In the genomic region with DNA sequence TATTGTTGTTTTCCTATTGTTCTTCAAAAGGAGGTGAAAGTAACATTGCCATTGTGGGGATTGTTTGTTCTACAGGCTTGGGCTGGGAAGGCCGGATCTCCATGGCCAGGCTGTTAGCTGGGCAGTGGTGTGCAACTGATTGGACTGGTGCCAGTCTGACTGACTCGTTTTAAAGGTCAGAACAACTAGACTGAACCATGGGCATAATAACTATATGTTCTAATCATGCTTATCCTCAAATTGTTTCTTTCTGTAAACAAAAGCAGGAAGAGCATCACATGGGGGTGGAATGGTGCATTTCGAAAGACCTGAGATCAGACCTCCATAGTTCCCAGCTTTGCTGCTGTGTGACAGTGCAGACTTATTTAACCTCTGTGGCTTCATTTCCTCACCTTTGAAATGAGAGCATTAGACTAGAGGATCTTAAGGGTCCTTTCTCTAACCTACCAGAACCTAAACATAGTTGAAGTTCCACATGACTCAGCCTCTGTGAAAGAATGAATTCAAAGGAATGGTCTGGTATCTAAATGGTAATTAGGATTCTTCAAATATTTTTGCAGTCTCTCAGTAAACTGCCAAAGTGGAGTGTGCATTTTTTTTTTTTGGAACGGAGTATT, we compare ENCODE assay signal across 10 cellular contexts.
DNase-seq lines count a peak whose midpoint lies in the region; ATAC-seq and TF ChIP-seq lines count a peak whose summit lies in the region.
"Had no signal": no experiment of that assay in that cellular context is flagged by ENCODE, and none has a peak within 500 bp of the region (broad histone marks: within the 10 kb centered on the region; RNA-seq: fewer than 3 reads in every experiment).

No MANE protein-coding gene starts in this region.

- no peak overlapping the region for H3K4me3 ChIP-seq in RWPE2 (ENCODE audit: severe bottlenecking)
- H3K4me3 ChIP-seq in foreskin fibroblast (ENCODE audit: low read depth in 1 of 2, low read length in 2 of 2), result no peak overlapping the region
- H3K4me3 ChIP-seq in skeletal muscle cell (ENCODE audit: low read depth, low read length), result no peak overlapping the region
- H3K4me3 ChIP-seq: testis had no signal

- peak; percentile 4 for DNase-seq in NCI-H1092 treated with DMSO at 0.1 percent for 48 hours (lab: John Stamatoyannopoulos, UW)
- no peak for DNase-seq in NCI-H1092 (lab: John Stamatoyannopoulos, UW)
- no peak for DNase-seq in RWPE2 (ENCODE audit: low spot score)
- DNase-seq in foreskin fibroblast, result peak; percentile 86 to 89
- peak; percentile 82 for DNase-seq in skeletal muscle cell (ENCODE audit: low read depth)
- no peak for DNase-seq in stimulated activated CD4-positive, alpha-beta T cell treated with anti-CD3 and anti-CD28 coated beads, Interleukin-4, amount 100 ng/mL, for 4 hours
- DNase-seq: posterior cingulate gyrus, testis had no signal

- H3K4me1 ChIP-seq in RWPE2 (ENCODE audit: insufficient read depth, poor library complexity, severe bottlenecking), result peaks cover 26% of the 10 kb centered on the region

- ATAC-seq in RWPE2 (ENCODE audit: low read depth), result peak; percentile 88
- no peak for ATAC-seq in GM21367 (IDR thresholded peaks at IDR 0.05; ENCODE audit: unreplicated experiment)
- no peak for ATAC-seq in GM19397 (IDR thresholded peaks at IDR 0.05; ENCODE audit: unreplicated experiment)

- no peaks in the 10 kb centered on the region for H3K36me3 ChIP-seq in RWPE2 (ENCODE audit: low read depth)

- TF ChIP-seq CTCF in RWPE2 (IDR thresholded peaks at IDR 0.05; ENCODE audit: poor library complexity, severe bottlenecking) (no peak), foreskin fibroblast (IDR thresholded peaks at IDR 0.05; ENCODE audit: low read depth, low read length) (no peak)

- H3K9me3 ChIP-seq in RWPE2 (ENCODE audit: severe bottlenecking), result no peaks in the 10 kb centered on the region
- H3K9me3 ChIP-seq: testis had no signal

- H3K27ac ChIP-seq in RWPE2 (ENCODE audit: poor library complexity, severe bottlenecking), result peak overlapping the region; percentile 70
- H3K27ac ChIP-seq: testis had no signal

- no peaks in the 10 kb centered on the region for H3K27me3 ChIP-seq in RWPE2 (ENCODE audit: insufficient read depth, poor library complexity, severe bottlenecking)
- H3K27me3 ChIP-seq: testis had no signal

Comparison
In these comparisons a context has a peak if more than half of its experiments do, and no peak if none do; other contexts are left out.
1. DNase-seq: peak in NCI-H1092 treated with DMSO at 0.1 percent for 48 hours (single experiment), foreskin fibroblast (2 of 2) and skeletal muscle cell (single experiment); none in NCI-H1092 (single experiment), RWPE2 (single experiment) and stimulated activated CD4-positive, alpha-beta T cell treated with anti-CD3 and anti-CD28 coated beads, Interleukin-4, amount 100 ng/mL, for 4 hours (0 of 2).